ENCODE assay signal across 21 cellular contexts in genomic region chr10:132586731-132587130, GRCh38. TPM values are rescaled to one million over a fixed set of nuclear protein-coding genes. Genes with fewer than 3 reads are reported as not detected.
DNase-seq lines count a peak whose midpoint lies in the region; ATAC-seq, FAIRE-seq and TF ChIP-seq lines count a peak whose summit lies in the region.
"Had no signal": no experiment of that assay in that cellular context is flagged by ENCODE, and none has a peak within 500 bp of the region (broad histone marks: within the 10 kb centered on the region; RNA-seq: fewer than 3 reads in every experiment).

No MANE protein-coding gene starts in this region.

- peak overlapping the region; percentile 86 to 97 (median 95) for H3K4me2 ChIP-seq in BLaER1 treated with 17β-estradiol and CSF1 and Interleukin-3, amounts not matched to agents 10 nM and 100 nM

- H3K9me3 Mint-ChIP-seq in osteocyte (ENCODE audit: unreplicated experiment): no peaks in the 10 kb centered on the region
- H3K9me3 Mint-ChIP-seq: activated CD4-positive, alpha-beta memory T cell treated with anti-CD3 and anti-CD28 coated beads for 36 hours; CD4-positive, alpha-beta memory T cell; H9 had no signal

- peaks cover 0 to 29% (median 0%) of the 10 kb centered on the region in 11 experiments; a peak in 7 of 22 replicates for H3K36me3 ChIP-seq in BLaER1 treated with 17β-estradiol and CSF1 and Interleukin-3, amounts not matched to agents 10 nM and 100 nM
- H3K36me3 ChIP-seq in Peyer's patch (no peaks in the 10 kb centered on the region), left lung (no peaks in the 10 kb centered on the region)
- H3K36me3 ChIP-seq: breast epithelium, vagina had no signal

- peaks cover 45% of the 10 kb centered on the region for H3K4me1 Mint-ChIP-seq in osteocyte (ENCODE audit: unreplicated experiment)

- peaks cover 0 to 32% (median 4%) of the 10 kb centered on the region in 11 experiments; a peak in 12 of 22 replicates for H3K9me3 ChIP-seq in BLaER1 treated with 17β-estradiol and CSF1 and Interleukin-3, amounts not matched to agents 10 nM and 100 nM (replicated peaks in 1 of 11)
- H3K9me3 ChIP-seq in Peyer's patch (no peaks in the 10 kb centered on the region), left lung (no peaks in the 10 kb centered on the region)
- H3K9me3 ChIP-seq: breast epithelium, vagina had no signal

- TF ChIP-seq CTCF in Peyer's patch (IDR thresholded peaks at IDR 0.05) (no peak), left lung (IDR thresholded peaks at IDR 0.05) (no peak), osteocyte (IDR thresholded peaks at IDR 0.05) (no peak)

- H3K4me3 Mint-ChIP-seq in osteocyte (ENCODE audit: unreplicated experiment): no peak overlapping the region
- H3K4me3 Mint-ChIP-seq: activated CD4-positive, alpha-beta memory T cell treated with anti-CD3 and anti-CD28 coated beads for 36 hours; H9 had no signal

- H3K4me3 ChIP-seq in BLaER1 treated with 17β-estradiol and CSF1 and Interleukin-3, amounts not matched to agents 10 nM and 100 nM: peak overlapping the region in 2 of 10 experiments; percentile 5 to 25; a peak in 1 of 20 replicates
- H3K4me3 ChIP-seq in Peyer's patch (no peak overlapping the region), left lung (no peak overlapping the region)
- H3K4me3 ChIP-seq: breast epithelium, lung, vagina had no signal

- H3K27me3 Mint-ChIP-seq in osteocyte (ENCODE audit: unreplicated experiment): no peaks in the 10 kb centered on the region
- H3K27me3 Mint-ChIP-seq: activated CD4-positive, alpha-beta memory T cell treated with anti-CD3 and anti-CD28 coated beads for 36 hours; CD4-positive, alpha-beta memory T cell had no signal

- H4K20me1 ChIP-seq in BLaER1 treated with 17β-estradiol and CSF1 and Interleukin-3, amounts not matched to agents 10 nM and 100 nM: peaks cover 0 to 94% (median 6%) of the 10 kb centered on the region in 11 experiments; a peak in 10 of 22 replicates

- H3K27me3 ChIP-seq in BLaER1 treated with 17β-estradiol and CSF1 and Interleukin-3, amounts not matched to agents 10 nM and 100 nM: peaks cover 0 to 79% (median 0%) of the 10 kb centered on the region in 11 experiments; a peak in 4 of 22 replicates
- H3K27me3 ChIP-seq in Peyer's patch (no peaks in the 10 kb centered on the region), left lung (no peaks in the 10 kb centered on the region)
- H3K27me3 ChIP-seq: breast epithelium, vagina had no signal

- DNase-seq in Peyer's patch (peak in 2 of 3 donors; percentile 34 to 46), left lung (peak in 1 of 2 donors; percentile 33), osteocyte (ENCODE audit: extremely low spot score, unreplicated experiment) (no peak), H54 (ENCODE audit: insufficient read length, low spot score) (no peak), Kasumi-1 (lab: John Stamatoyannopoulos, UW) (no peak), HuH-7 (ENCODE audit: low spot score) (no peak)
- no peak for DNase-seq in stimulated activated CD4-positive, alpha-beta T cell treated with anti-CD3 and anti-CD28 coated beads, Interleukin-2, amount 100 ng/mL, for 48 hours
- DNase-seq: activated CD4-positive, alpha-beta memory T cell treated with anti-CD3 and anti-CD28 coated beads for 36 hours; activated CD4-positive, CD25-positive, alpha-beta regulatory T cell; CD4-positive, alpha-beta memory T cell; cortex of kidney; DMS153; H9; NCI-H1694 treated with DMSO at 0.1 percent for 48 hours; NCI-H774; T-helper 9 cell had no signal

- ATAC-seq in left lung: no peak

- peaks cover 3% of the 10 kb centered on the region for H3K36me3 Mint-ChIP-seq in osteocyte (ENCODE audit: unreplicated experiment)

- TF ChIP-seq POLR2A in Peyer's patch (IDR thresholded peaks at IDR 0.05) (no peak), H54 (IDR thresholded peaks at IDR 0.05; ENCODE audit: low read depth, low read length) (no peak)

- no peak for FAIRE-seq in H54 (lab: Jason Lieb, UNC)

- H3K4me1 ChIP-seq in BLaER1 treated with 17β-estradiol and CSF1 and Interleukin-3, amounts not matched to agents 10 nM and 100 nM: peaks cover 61 to 88% (median 82%) of the 10 kb centered on the region in 10 experiments
- H3K4me1 ChIP-seq in Peyer's patch (peaks cover 0 to 68% (median 8%) of the 10 kb centered on the region in 4 donors), left lung (peaks cover 34 to 66% of the 10 kb centered on the region in 2 donors)
- H3K4me1 ChIP-seq: breast epithelium, parathyroid adenoma had no signal

- intact Hi-C loops in left lung (cut with DNase I): no loop called here

- H3K27ac ChIP-seq in BLaER1 treated with 17β-estradiol and CSF1 and Interleukin-3, amounts not matched to agents 10 nM and 100 nM: peak overlapping the region; percentile 31 to 99 (median 97); a peak in 21 of 22 replicates
- H3K27ac ChIP-seq in Peyer's patch (no peak overlapping the region), left lung (peak overlapping the region; percentile 72 to 86)
- H3K27ac ChIP-seq: breast epithelium, parathyroid adenoma, vagina had no signal

- H3K27ac Mint-ChIP-seq in osteocyte (ENCODE audit: unreplicated experiment): peak overlapping the region; percentile 59
- H3K27ac Mint-ChIP-seq: activated CD4-positive, alpha-beta memory T cell treated with anti-CD3 and anti-CD28 coated beads for 36 hours had no signal

- H3K9ac ChIP-seq in BLaER1 treated with 17β-estradiol and CSF1 and Interleukin-3, amounts not matched to agents 10 nM and 100 nM: peak overlapping the region in 9 of 11 experiments; percentile 73 to 86 (median 83); a peak in 17 of 22 replicates
- H3K9ac ChIP-seq: parathyroid adenoma had no signal

RNA-seq across cellular contexts. Expression of gene INPP5A, which starts 49.1 kb away (rescaled TPM):
- total RNA-seq in Peyer's patch (10 to 100 TPM; 33.8 to 76.4 (median 38.1) TPM), left lung (10 to 100 TPM; 32.0 to 37.0 TPM), osteocyte (35.0 and 36.4 TPM in 2 replicates)

Comparison
In these comparisons a context has a peak if more than half of its experiments do, and no peak if none do; other contexts are left out.
1. H3K27ac ChIP-seq: peak in BLaER1 treated with 17β-estradiol and CSF1 and Interleukin-3, amounts not matched to agents 10 nM and 100 nM (11 of 11) and left lung (2 of 2); none in Peyer's patch (0 of 4).
2. DNase-seq: peak in Peyer's patch (2 of 3); none in osteocyte (single experiment), H54 (single experiment), Kasumi-1 (0 of 2), HuH-7 (single experiment) and stimulated activated CD4-positive, alpha-beta T cell treated with anti-CD3 and anti-CD28 coated beads, Interleukin-2, amount 100 ng/mL, for 48 hours (0 of 2).